1 cellular context compared by ENCODE assay signal in genomic region chr11:109939176-109939810, GRCh38.
TF ChIP-seq lines count a peak whose summit lies in the region.

No MANE protein-coding gene starts in this region.

TF ChIP-seq in K562, 482 proteins besides CTCF, POLR2A, EP300 and RAD21 (continued from another document and continues in another):
- TF ChIP-seq RBM17 (IDR thresholded peaks at IDR 0.05; ENCODE audit: borderline replicate concordance, low read depth, low read length): no peak
- peak; percentile 17 for TF ChIP-seq TAF9B (IDR thresholded peaks at IDR 0.05; ENCODE audit: partially characterized antibody)
- TF ChIP-seq ETV5 (CRISPR knock-in tag; IDR thresholded peaks at IDR 0.05; ENCODE audit: low read depth): no peak
- no peak for TF ChIP-seq ZNF311 (CRISPR knock-in tag; IDR thresholded peaks at IDR 0.05)
- no peak for TF ChIP-seq ZNF3 (CRISPR knock-in tag; IDR thresholded peaks at IDR 0.05)
- TF ChIP-seq ARID2 (IDR thresholded peaks at IDR 0.05): peak; percentile 91
- no peak for TF ChIP-seq CEBPB (tag; IDR thresholded peaks at IDR 0.05)
- no peak for TF ChIP-seq BHLHE40 (IDR thresholded peaks at IDR 0.05; ENCODE audit: low read length)
- no peak for TF ChIP-seq RHOXF2B (CRISPR knock-in tag; conservative IDR thresholded peaks at IDR 0.05)
- TF ChIP-seq ASH1L (IDR thresholded peaks at IDR 0.05; ENCODE audit: borderline replicate concordance, low read depth, partially characterized antibody): no peak
- TF ChIP-seq ZNF347 (CRISPR knock-in tag; IDR thresholded peaks at IDR 0.05; ENCODE audit: low read depth): no peak
- TF ChIP-seq FOXM1 (IDR thresholded peaks at IDR 0.05; ENCODE audit: low read depth): no peak
- no peak for TF ChIP-seq FOXM1 (CRISPR knock-in tag; IDR thresholded peaks at IDR 0.05; ENCODE audit: low read depth)
- TF ChIP-seq TARDBP (IDR thresholded peaks at IDR 0.05): no peak
- TF ChIP-seq ZC3H4 (CRISPR knock-in tag; IDR thresholded peaks at IDR 0.05; ENCODE audit: borderline replicate concordance): no peak
- no peak for TF ChIP-seq KLF1 (tag; IDR thresholded peaks at IDR 0.05)
- no peak for TF ChIP-seq TAL1 (IDR thresholded peaks at IDR 0.05)
- no peak for TF ChIP-seq GTF2E2 (tag; IDR thresholded peaks at IDR 0.05)
- no peak for TF ChIP-seq ZFP36 (IDR thresholded peaks at IDR 0.05; ENCODE audit: low read depth, low read length, partially characterized antibody)
- no peak for TF ChIP-seq DLX4 (CRISPR knock-in tag; IDR thresholded peaks at IDR 0.05)
- no peak for TF ChIP-seq PRDM10 (IDR thresholded peaks at IDR 0.05; ENCODE audit: partially characterized antibody)
- peak in 1 of 2 experiments; percentile 40; a peak in 2 of 4 replicates for TF ChIP-seq MAZ (CRISPR knock-in tag; conservative IDR thresholded peaks at IDR 0.05 in 1 of 2, IDR thresholded peaks at IDR 0.05 in 1 of 2)
- no peak for TF ChIP-seq KAT8 (IDR thresholded peaks at IDR 0.05; ENCODE audit: low read depth)
- TF ChIP-seq RERE (CRISPR knock-in tag; IDR thresholded peaks at IDR 0.05; ENCODE audit: borderline replicate concordance): no peak
- no peak for TF ChIP-seq HOXB6 (CRISPR knock-in tag; IDR thresholded peaks at IDR 0.05; ENCODE audit: borderline replicate concordance)
- TF ChIP-seq ZNF224 (CRISPR knock-in tag; IDR thresholded peaks at IDR 0.05): no peak
- TF ChIP-seq ESRRA (IDR thresholded peaks at IDR 0.05; ENCODE audit: borderline replicate concordance, low read depth): no peak
- no peak for TF ChIP-seq AFF1 (IDR thresholded peaks at IDR 0.05; ENCODE audit: low read depth in 1 of 2, partially characterized antibody in 2 of 2)
- TF ChIP-seq JUND (IDR thresholded peaks at IDR 0.05; ENCODE audit: borderline replicate concordance, low read depth, low read length): 0 out of 2 replicates have a peak, but pooled peaks have one; percentile 10
- TF ChIP-seq JUND (tag; IDR thresholded peaks at IDR 0.05; ENCODE audit: borderline replicate concordance, low read depth, low read length): no peak
- TF ChIP-seq PPARD (CRISPR knock-in tag; IDR thresholded peaks at IDR 0.05): no peak
- peak; percentile 87 for TF ChIP-seq DEAF1 (CRISPR knock-in tag; IDR thresholded peaks at IDR 0.05)
- TF ChIP-seq MITF (IDR thresholded peaks at IDR 0.05): no peak
- no peak for TF ChIP-seq FOXA3 (CRISPR knock-in tag; conservative IDR thresholded peaks at IDR 0.05 in 1 of 2, IDR thresholded peaks at IDR 0.05 in 1 of 2)
- TF ChIP-seq TOE1 (IDR thresholded peaks at IDR 0.05; ENCODE audit: borderline replicate concordance): no peak
- TF ChIP-seq TOE1 (CRISPR knock-in tag; IDR thresholded peaks at IDR 0.05; ENCODE audit: borderline replicate concordance, low read depth): no peak
- TF ChIP-seq ZNF280A (IDR thresholded peaks at IDR 0.05; ENCODE audit: low read depth, partially characterized antibody): no peak
- no peak for TF ChIP-seq ZNF707 (CRISPR knock-in tag; conservative IDR thresholded peaks at IDR 0.05)
- TF ChIP-seq SMC3 (conservative IDR thresholded peaks at IDR 0.05; ENCODE audit: insufficient read depth, low read depth, low read length): peak; percentile 79
- TF ChIP-seq ZNF551 (CRISPR knock-in tag; IDR thresholded peaks at IDR 0.05): no peak
- no peak for TF ChIP-seq POLR2AphosphoS2 (IDR thresholded peaks at IDR 0.05; ENCODE audit: low read length)
- no peak for TF ChIP-seq E2F4 (CRISPR knock-in tag; IDR thresholded peaks at IDR 0.05; ENCODE audit: low read depth)
- TF ChIP-seq NFIC (IDR thresholded peaks at IDR 0.05): peak; percentile 93
- TF ChIP-seq HDAC6 (IDR thresholded peaks at IDR 0.05; ENCODE audit: low read depth, low read length): no peak
- TF ChIP-seq NUFIP1 (IDR thresholded peaks at IDR 0.05; ENCODE audit: partially characterized antibody): no peak
- TF ChIP-seq ZNF699 (CRISPR knock-in tag; IDR thresholded peaks at IDR 0.05; ENCODE audit: insufficient replicate concordance): no peak
- no peak for TF ChIP-seq PHB (CRISPR knock-in tag; IDR thresholded peaks at IDR 0.05)
